In the genomic region with DNA sequence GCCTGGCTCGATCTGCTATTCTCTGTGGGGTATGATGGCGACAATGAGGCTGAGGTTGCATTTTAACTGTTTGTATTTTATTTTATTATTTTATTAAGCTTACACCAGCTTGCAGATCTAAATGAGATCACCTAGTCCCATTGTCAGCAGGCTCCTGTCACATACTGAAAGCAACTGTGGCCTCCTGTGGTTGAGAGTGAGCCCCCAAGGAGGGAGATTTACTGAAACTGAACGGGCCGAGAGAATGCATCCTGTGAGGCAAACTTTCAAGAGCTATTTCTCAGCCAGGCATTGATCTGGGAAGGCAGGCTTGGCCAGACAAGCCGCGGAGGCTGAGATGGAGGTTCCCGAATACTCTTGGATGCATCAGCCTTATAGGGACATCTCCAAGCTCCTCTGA, we compare ENCODE assay signal across 22 cellular contexts.
"Had no signal": no experiment of that assay in that cellular context is flagged by ENCODE, and none has a peak within 500 bp of the region (broad histone marks: within the 10 kb centered on the region; RNA-seq: fewer than 3 reads in every experiment).

No MANE protein-coding gene starts in this region.

- DNase-seq: effector CD8-positive, alpha-beta T cell; effector memory CD8-positive, alpha-beta T cell; endodermal cell; erythroblast; esophagus squamous epithelium; foreskin fibroblast; foreskin melanocyte; gastrocnemius medialis; glutamatergic neuron; head of caudate nucleus; heart right ventricle; hippocampal formation; left cardiac atrium; left lung; left ventricle myocardium superior; lower lobe of right lung; mesenchymal stem cell; mucosa of descending colon had no signal

- ATAC-seq: effector memory CD8-positive, alpha-beta T cell; esophagus mucosa; gastrocnemius medialis; heart right ventricle; left cardiac atrium; left lung; left ventricle myocardium superior; lower lobe of right lung; mucosa of descending colon had no signal

- H3K27me3 ChIP-seq: esophagus squamous epithelium, gastrocnemius medialis, heart right ventricle, left lung had no signal

- H3K27ac ChIP-seq: coronary artery, epithelial cell of prostate, esophagus squamous epithelium, gastrocnemius medialis, heart right ventricle, left lung, lower lobe of right lung had no signal

- H3K27ac Mint-ChIP-seq: effector memory CD8-positive, alpha-beta T cell; endodermal cell; mesothelial cell of epicardium had no signal

- H3K4me1 ChIP-seq: esophagus squamous epithelium, gastrocnemius medialis, heart right ventricle, left lung, lower lobe of right lung had no signal

- H3K9me3 ChIP-seq: esophagus squamous epithelium, gastrocnemius medialis, heart right ventricle, left lung, lower lobe of right lung, mucosa of descending colon had no signal

- H3K4me3 Mint-ChIP-seq: effector memory CD8-positive, alpha-beta T cell; endodermal cell; mesothelial cell of epicardium had no signal

- H3K9me3 Mint-ChIP-seq: endodermal cell, mesothelial cell of epicardium had no signal

- H3K4me3 ChIP-seq: coronary artery, esophagus squamous epithelium, gastrocnemius medialis, heart right ventricle, left lung, lower lobe of right lung, mucosa of descending colon had no signal

- H3K36me3 Mint-ChIP-seq: mesothelial cell of epicardium had no signal

- H3K27me3 Mint-ChIP-seq: effector memory CD8-positive, alpha-beta T cell had no signal

- H3K4me1 Mint-ChIP-seq: endodermal cell, mesothelial cell of epicardium had no signal

- H3K36me3 ChIP-seq: esophagus squamous epithelium, gastrocnemius medialis, heart right ventricle, left lung, lower lobe of right lung had no signal
